12 cellular contexts compared by ENCODE assay signal in genomic region chr2:9398881-9399805, GRCh38. TPM values are rescaled to one million over a fixed set of nuclear protein-coding genes. Genes with fewer than 3 reads are reported as not detected.
A peak's percentile ranks its signal among the peaks of the same experiment; 100 is the strongest.
DNase-seq lines count a peak whose midpoint lies in the region; ATAC-seq and TF ChIP-seq lines count a peak whose summit lies in the region.
"Had no signal": no experiment of that assay in that cellular context is flagged by ENCODE, and none has a peak within 500 bp of the region (broad histone marks: within the 10 kb centered on the region; RNA-seq: fewer than 3 reads in every experiment).

No MANE protein-coding gene starts in this region.

- no peak overlapping the region for H3K4me2 ChIP-seq in osteoblast (ENCODE audit: insufficient read depth, low read length)

- no peak overlapping the region for H3K9ac ChIP-seq in colonic mucosa (ENCODE audit: low read depth in 2 of 2, low read length in 2 of 2)

- H2AFZ ChIP-seq in osteoblast (ENCODE audit: low read length), result no peak overlapping the region

- intact Hi-C loops in ascending aorta (cut with DNase I) (no loop called here), colonic mucosa (cut with DNase I) (no loop called here)

- H3K4me3 ChIP-seq in ascending aorta (no peak overlapping the region), cardiac muscle cell (no peak overlapping the region), osteoblast (ENCODE audit: insufficient read depth, low read length) (no peak overlapping the region), tibial nerve (no peak overlapping the region), colonic mucosa (no peak overlapping the region), MG63 (no peak overlapping the region)

- 38 to 47% methylated on average over 21 of the region's 21 CpGs for WGBS in tibial nerve, 2 donors

- H3K79me2 ChIP-seq in osteoblast (ENCODE audit: insufficient read depth, low read length), result no peaks in the 10 kb centered on the region

- DNase-seq in ascending aorta (ENCODE audit: low spot score in 2 of 2) (peak in 1 of 2 donors; percentile 61), cardiac muscle cell (ENCODE audit: low read depth in 1 of 2, low spot score in 1 of 2) (peak; percentile 38 to 40), osteoblast (ENCODE audit: insufficient read length, low spot score, missing footprints) (peak; percentile 47), tibial nerve (ENCODE audit: low spot score in 2 of 2) (peak; percentile 52 to 69), colonic mucosa (no peak), MG63 (no peak)
- DNase-seq: C1 segment of cervical spinal cord, NCI-H1436, SIG-M5, WERI-Rb-1 had no signal

- ATAC-seq in HG02623 (IDR thresholded peaks at IDR 0.05; ENCODE audit: unreplicated experiment) (no peak), GM18909 (IDR thresholded peaks at IDR 0.05; ENCODE audit: poor library complexity, unreplicated experiment) (no peak)

- peaks cover 55 to 80% of the 10 kb centered on the region in 2 donors for H3K36me3 ChIP-seq in ascending aorta
- no peaks in the 10 kb centered on the region for H3K36me3 ChIP-seq in cardiac muscle cell
- peaks cover 58% of the 10 kb centered on the region for H3K36me3 ChIP-seq in osteoblast (ENCODE audit: insufficient read depth, low read length)
- H3K36me3 ChIP-seq in tibial nerve, result peaks cover 0 to 57% (median 3%) of the 10 kb centered on the region in 3 donors
- no peaks in the 10 kb centered on the region for H3K36me3 ChIP-seq in colonic mucosa
- peaks cover 58% of the 10 kb centered on the region for H3K36me3 ChIP-seq in MG63

- no peaks in the 10 kb centered on the region for H3K4me1 ChIP-seq in ascending aorta
- H3K4me1 ChIP-seq in cardiac muscle cell (ENCODE audit: low read depth), result no peaks in the 10 kb centered on the region
- H3K4me1 ChIP-seq in osteoblast (ENCODE audit: insufficient read depth, low read length), result peaks cover 8% of the 10 kb centered on the region
- peaks cover 0 to 34% (median 20%) of the 10 kb centered on the region in 4 donors for H3K4me1 ChIP-seq in tibial nerve
- no peaks in the 10 kb centered on the region for H3K4me1 ChIP-seq in colonic mucosa

- H3K9me3 ChIP-seq in ascending aorta (no peaks in the 10 kb centered on the region), cardiac muscle cell (ENCODE audit: low read depth) (no peaks in the 10 kb centered on the region), osteoblast (ENCODE audit: low read depth, low read length) (no peaks in the 10 kb centered on the region), tibial nerve (no peaks in the 10 kb centered on the region), colonic mucosa (no peaks in the 10 kb centered on the region), MG63 (no peaks in the 10 kb centered on the region)

- no peak for TF ChIP-seq CTCF in ascending aorta (IDR thresholded peaks at IDR 0.05)
- no peak for TF ChIP-seq CTCF in cardiac muscle cell (IDR thresholded peaks at IDR 0.05; ENCODE audit: low read depth, low read length)
- no peak for TF ChIP-seq CTCF in osteoblast (IDR thresholded peaks at IDR 0.05; ENCODE audit: extremely low read depth, low read depth, low read length)
- TF ChIP-seq CTCF in tibial nerve (IDR thresholded peaks at IDR 0.05), result no peak
- no peak for TF ChIP-seq CTCF in colonic mucosa (IDR thresholded peaks at IDR 0.05)

- TF ChIP-seq EP300 in tibial nerve (IDR thresholded peaks at IDR 0.05), result peak; percentile 77 to 92

- H3K27ac ChIP-seq in ascending aorta (peak overlapping the region; percentile 2 to 56), cardiac muscle cell (no peak overlapping the region), osteoblast (ENCODE audit: low read depth, low read length) (no peak overlapping the region), tibial nerve (peak overlapping the region; percentile 46 to 93 (median 83)), colonic mucosa (no peak overlapping the region)
- H3K27ac ChIP-seq: WERI-Rb-1 had no signal

- H4K20me1 ChIP-seq in osteoblast (ENCODE audit: insufficient read depth, low read length), result no peaks in the 10 kb centered on the region

- no peaks in the 10 kb centered on the region for H3K27me3 ChIP-seq in ascending aorta
- no peaks in the 10 kb centered on the region for H3K27me3 ChIP-seq in cardiac muscle cell
- no peaks in the 10 kb centered on the region for H3K27me3 ChIP-seq in osteoblast (ENCODE audit: insufficient read depth, low read length)
- no peaks in the 10 kb centered on the region for H3K27me3 ChIP-seq in tibial nerve
- H3K27me3 ChIP-seq in colonic mucosa, result no peaks in the 10 kb centered on the region
- no peaks in the 10 kb centered on the region for H3K27me3 ChIP-seq in MG63

- TF ChIP-seq POLR2A in tibial nerve (IDR thresholded peaks at IDR 0.05), result peak in 1 of 2 donors; percentile 37

RNA-seq across cellular contexts. Expression of gene ITGB1BP1, which starts 24.2 kb away (rescaled TPM):
- total RNA-seq in ascending aorta, result 25.4 TPM
- 30.9 and 35.5 TPM in 2 replicates for total RNA-seq in cardiac muscle cell
- polyA plus RNA-seq in cardiac muscle cell, result 107 and 138 TPM in 2 replicates
- total RNA-seq in osteoblast, result 30.8 and 32.4 TPM in 2 replicates
- 10 to 100 TPM; 65.9 to 97.3 (median 89.0) TPM for total RNA-seq in tibial nerve
- 10 to 100 TPM; 57.5 to 58.5 TPM for total RNA-seq in colonic mucosa
- 95.1 and 158 TPM in 2 replicates for total RNA-seq in MG63 (2014; rRNA removed; shearing (Covaris generic); ENCODE audit: low replicate concordance)

RNA-seq across cellular contexts. Expression of gene CPSF3, which starts 24.3 kb away (rescaled TPM):
- total RNA-seq in ascending aorta (5.3 TPM), cardiac muscle cell (45.9 and 57.4 TPM in 2 replicates), osteoblast (34.5 and 38.4 TPM in 2 replicates), tibial nerve (10 to 100 TPM; 18.6 to 43.9 (median 25.0) TPM), colonic mucosa (10 to 100 TPM; 24.6 to 37.0 TPM)
- polyA plus RNA-seq in cardiac muscle cell, result 57.5 and 75.5 TPM in 2 replicates
- total RNA-seq in MG63 (2014; rRNA removed; shearing (Covaris generic); ENCODE audit: low replicate concordance), result 31.1 and 39.4 TPM in 2 replicates

Comparison
In these comparisons a context has a peak if more than half of its experiments do, and no peak if none do; other contexts are left out.
1. DNase-seq: peak in cardiac muscle cell (2 of 2), osteoblast (single experiment) and tibial nerve (2 of 2); none in colonic mucosa (single experiment) and MG63 (single experiment).
2. H3K27ac ChIP-seq: peak in ascending aorta (2 of 2) and tibial nerve (4 of 4); none in cardiac muscle cell (single experiment), osteoblast (single experiment) and colonic mucosa (single experiment).